Comparison of ENCODE assay signal across 8 cellular contexts in the genomic region with DNA sequence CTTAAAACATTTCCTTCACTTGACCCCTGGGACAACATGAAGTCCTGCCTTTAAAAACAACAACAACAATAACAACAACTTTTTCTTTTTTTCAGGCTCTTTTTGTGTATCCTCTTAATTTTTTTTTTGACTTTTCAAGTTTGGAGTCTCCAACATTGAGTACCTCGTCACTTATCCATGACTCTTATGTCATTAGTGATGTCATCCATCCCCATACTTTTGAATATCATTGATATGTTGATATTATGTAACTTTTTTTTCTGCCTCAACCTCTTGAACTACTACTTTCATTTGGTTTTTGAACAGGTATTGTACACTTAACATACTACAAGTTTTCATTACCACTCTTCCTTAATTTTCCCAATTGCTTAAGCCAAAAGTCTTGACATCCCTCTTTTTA.
"Had no signal": no experiment of that assay in that cellular context is flagged by ENCODE, and none has a peak within 500 bp of the region (broad histone marks: within the 10 kb centered on the region; RNA-seq: fewer than 3 reads in every experiment).

No MANE protein-coding gene starts in this region.

- FAIRE-seq: G401.6, GM12878, GM12891, GM12892, GM18507, GM19239 had no signal

- DNase-seq: GDM1, GF-D8 had no signal

- H3K4me3 ChIP-seq: GM12878 had no signal

- ATAC-seq: GM12878 had no signal
